Comparison of ENCODE assay signal across 7 cellular contexts in the genomic region with DNA sequence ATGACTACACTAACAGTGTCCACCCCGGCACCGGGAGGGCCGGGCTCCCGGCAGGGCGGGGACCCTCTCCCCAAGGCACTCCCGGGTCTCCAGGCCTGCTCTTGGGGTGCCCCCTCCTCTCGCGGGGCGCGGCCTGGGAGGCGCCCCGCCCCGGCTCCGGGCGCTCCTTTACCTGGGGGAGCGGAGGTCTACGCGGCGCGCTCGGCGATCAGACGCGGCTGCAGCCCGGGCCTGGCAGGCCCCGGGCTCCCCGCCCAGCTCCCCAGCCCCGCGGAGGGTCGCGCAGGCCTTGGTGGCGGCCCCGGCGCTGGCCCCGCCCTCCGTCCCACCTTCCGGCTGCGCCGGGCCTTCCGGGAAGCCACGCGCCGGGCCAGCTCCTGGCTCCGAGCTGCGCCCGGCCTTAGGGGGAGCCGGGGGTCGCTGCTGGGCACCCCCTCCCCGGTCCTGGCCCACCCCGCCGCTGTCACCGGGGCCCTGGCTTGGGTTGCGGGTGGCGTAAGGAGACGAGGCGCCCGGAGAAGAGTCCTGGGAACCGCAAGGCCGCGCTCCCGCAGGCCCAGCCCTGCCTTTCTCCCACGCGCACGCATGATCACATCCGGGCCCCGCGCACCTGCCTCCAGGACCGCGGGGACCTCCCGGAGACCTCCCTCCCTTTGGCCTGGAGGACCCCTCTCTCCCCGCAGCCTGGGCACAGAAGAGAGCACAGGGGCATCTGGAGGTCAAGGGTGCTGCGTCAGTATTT. TPM values are rescaled to one million over a fixed set of nuclear protein-coding genes. Genes with fewer than 3 reads are reported as not detected.
A peak's percentile ranks its signal among the peaks of the same experiment; 100 is the strongest.
DNase-seq lines count a peak whose midpoint lies in the region; ATAC-seq, FAIRE-seq and TF ChIP-seq lines count a peak whose summit lies in the region.

Gene C19orf12 (minus strand): TSS at position 309 of the 742 bp plus-strand sequence. CDS start 6,848 bp downstream, outside the sequence.

- no peak for FAIRE-seq in keratinocyte (lab: Jason Lieb, UNC)

- no peaks in the 10 kb centered on the region for H3K27me3 ChIP-seq in keratinocyte (ENCODE audit: control insufficient read depth, extremely low read depth, insufficient read depth, low read length)

- H3K4me1 ChIP-seq in HEK293 (ENCODE audit: control insufficient read depth, insufficient read depth, low read length) (peaks cover 16% of the 10 kb centered on the region), keratinocyte (ENCODE audit: control insufficient read depth, extremely low read depth, insufficient read depth, low read length) (peaks cover 9% of the 10 kb centered on the region)

- peak within 1 kb of the TSS; percentile 78 for H2AFZ ChIP-seq in keratinocyte (ENCODE audit: control insufficient read depth, low read length)

- peak within 1 kb of the TSS; percentile 65 for H3K4me3 ChIP-seq in HEK293 (ENCODE audit: low read depth, low read length)
- peak within 1 kb of the TSS; percentile 66 to 77 (median 71) for H3K4me3 ChIP-seq in keratinocyte (ENCODE audit: control insufficient read depth in 2 of 3, extremely low read depth in 1 of 3, insufficient read depth in 2 of 3, low read depth in 1 of 3, low read length in 3 of 3)

- no peaks in the 10 kb centered on the region for H3K9me3 ChIP-seq in HEK293 (ENCODE audit: control insufficient read depth, insufficient read depth, low read depth, low read length)
- H3K9me3 ChIP-seq in keratinocyte (ENCODE audit: control insufficient read depth, low read depth, low read length) = no peaks in the 10 kb centered on the region

- H3K36me3 ChIP-seq in HEK293 (ENCODE audit: control insufficient read depth in 2 of 2, insufficient read depth in 1 of 2, low read length in 2 of 2) (peaks cover 0 to 10% of the 10 kb centered on the region in 2 experiments; a peak in 1 of 3 replicates), keratinocyte (ENCODE audit: control insufficient read depth in 2 of 2, extremely low read depth in 1 of 2, insufficient read depth in 2 of 2, low read length in 2 of 2) (peaks cover 0 to 5% of the 10 kb centered on the region in 2 experiments)

- TF ChIP-seq CTCF in HEK293 (tag by site-specific recombination; IDR thresholded peaks at IDR 0.05) (0 out of 2 replicates have a peak, but pooled peaks have one; percentile 34), VCaP (conservative IDR thresholded peaks at IDR 0.05) (no peak), keratinocyte (optimal IDR thresholded peaks at IDR 0.05 in 1 of 3, IDR thresholded peaks at IDR 0.05 in 1 of 3, conservative IDR thresholded peaks at IDR 0.05 in 1 of 3; ENCODE audit: extremely low read depth in 1 of 3, insufficient read depth in 2 of 3, low read length in 3 of 3) (no peak)

- H3K9me1 ChIP-seq in keratinocyte (ENCODE audit: control insufficient read depth, extremely low read depth, insufficient read depth, low read length) = no peaks in the 10 kb centered on the region

- H3K4me2 ChIP-seq in keratinocyte (ENCODE audit: control insufficient read depth, extremely low read depth, insufficient read depth, low read depth, low read length) = peak within 1 kb of the TSS; percentile 55

- DNase-seq in NAMALWA (ENCODE audit: low spot score) (peak; percentile 61), caudate nucleus (lab: John Stamatoyannopoulos, UW) (peak in 49 of 61 donors; percentile 32 to 86 (median 64)), keratinocyte (ENCODE audit: low read depth, low spot score) (no peak)
- DNase-seq in stimulated activated CD4-positive, alpha-beta T cell treated with anti-CD3 and anti-CD28 coated beads, Interleukin-12 subunit alpha, Interleukin-12 subunit beta, amount 100 ng/mL, for 24 hours (ENCODE audit: low read depth in 2 of 2) = peak; percentile 51 to 58

- POLR2A ChIA-PET in HEK293 (lab: Yijun Ruan, JAX) = interaction anchor here (0.5 to 4.5 kb wide), 23 partner anchors 9 to 1921 kb away, joined by 3 to 40 read pairs (median 4); partner anchors contain the start of genes CCNE1, PLEKHF1 and POP4

- peak within 1 kb of the TSS; percentile 81 for H3K9ac ChIP-seq in keratinocyte (ENCODE audit: control insufficient read depth, extremely low read depth, insufficient read depth, low read length)

- peaks cover 4% of the 10 kb centered on the region for H3K79me2 ChIP-seq in keratinocyte (ENCODE audit: control insufficient read depth, insufficient read depth, low read length)

- CTCF ChIA-PET in HEK293 (lab: Yijun Ruan, JAX) = interaction anchor here (0.6 to 13.2 kb wide), 21 partner anchors 9 to 946 kb away, joined by 3 to 299 read pairs (median 6); partner anchors contain the start of gene POP4

- peak; percentile 78 for ATAC-seq in GM18498 (IDR thresholded peaks at IDR 0.05; ENCODE audit: unreplicated experiment)

- H3K27ac ChIP-seq in HEK293 (ENCODE audit: extremely low read depth, low read depth, low read length) = peak within 1 kb of the TSS; percentile 96
- H3K27ac ChIP-seq in VCaP = peak within 1 kb of the TSS; percentile 95
- peak within 1 kb of the TSS; percentile 92 for H3K27ac ChIP-seq in caudate nucleus (ENCODE audit: low read depth, low read length)
- peak within 1 kb of the TSS; percentile 66 for H3K27ac ChIP-seq in keratinocyte (ENCODE audit: control insufficient read depth, insufficient read depth, low read length)

- dilution Hi-C loops in keratinocyte (cut with MboI; ENCODE audit: extremely low pct_ligation_motif_present, low sequenced_read_pairs) = loop anchor here (10.0 kb wide), 1 partner anchor 110 kb away; the partner anchor contains the start of gene POP4

- no peaks in the 10 kb centered on the region for H4K20me1 ChIP-seq in keratinocyte (ENCODE audit: control insufficient read depth, extremely low read depth, insufficient read depth, low read length)

TF ChIP-seq in HEK293, 187 proteins besides CTCF, POLR2A, EP300 and RAD21 (continues in another document):
- TF ChIP-seq OSR2 (tag by site-specific recombination; IDR thresholded peaks at IDR 0.05) (peak; percentile 25; the same call in 1 of the 2 replicates), SCRT2 (tag by site-specific recombination; IDR thresholded peaks at IDR 0.05) (no peak), ZNF423 (tag by site-specific recombination; IDR thresholded peaks at IDR 0.05) (no peak), SALL2 (tag by site-specific recombination; IDR thresholded peaks at IDR 0.05; ENCODE audit: borderline replicate concordance) (0 out of 2 replicates have a peak, but pooled peaks have one; percentile 43), MEIS1 (CRISPR knock-in tag; IDR thresholded peaks at IDR 0.05; ENCODE audit: borderline replicate concordance) (peak; percentile 31; the same call in 1 of the 2 replicates), ZNF211 (tag by site-specific recombination; IDR thresholded peaks at IDR 0.05; ENCODE audit: low read depth) (no peak), ZBTB7A (tag by site-specific recombination; IDR thresholded peaks at IDR 0.05; ENCODE audit: low read depth) (peak; percentile 90), SP3 (tag by site-specific recombination; IDR thresholded peaks at IDR 0.05) (peak; percentile 79), ZSCAN16 (tag by site-specific recombination; IDR thresholded peaks at IDR 0.05) (peak; percentile 43; the same call in 1 of the 2 replicates), ZNF677 (tag by site-specific recombination; IDR thresholded peaks at IDR 0.05) (peak; percentile 11; the same call in 1 of the 2 replicates), ZNF596 (tag by site-specific recombination; IDR thresholded peaks at IDR 0.05) (peak; percentile 54), ZNF530 (tag by site-specific recombination; IDR thresholded peaks at IDR 0.05; ENCODE audit: low read depth) (no peak), ZNF561 (tag by site-specific recombination; IDR thresholded peaks at IDR 0.05; ENCODE audit: borderline replicate concordance) (peak; percentile 95), ZNF341 (tag by site-specific recombination; IDR thresholded peaks at IDR 0.05; ENCODE audit: low read depth) (no peak), ZFHX2 (tag by site-specific recombination; conservative IDR thresholded peaks at IDR 0.05) (peak; percentile 93), ZNF776 (tag by site-specific recombination; IDR thresholded peaks at IDR 0.05; ENCODE audit: borderline replicate concordance) (no peak), ZNF169 (tag by site-specific recombination; IDR thresholded peaks at IDR 0.05) (no peak), ZNF391 (tag by site-specific recombination; IDR thresholded peaks at IDR 0.05; ENCODE audit: borderline replicate concordance, low read depth) (peak; percentile 95)
- TF ChIP-seq, protein P1, sequence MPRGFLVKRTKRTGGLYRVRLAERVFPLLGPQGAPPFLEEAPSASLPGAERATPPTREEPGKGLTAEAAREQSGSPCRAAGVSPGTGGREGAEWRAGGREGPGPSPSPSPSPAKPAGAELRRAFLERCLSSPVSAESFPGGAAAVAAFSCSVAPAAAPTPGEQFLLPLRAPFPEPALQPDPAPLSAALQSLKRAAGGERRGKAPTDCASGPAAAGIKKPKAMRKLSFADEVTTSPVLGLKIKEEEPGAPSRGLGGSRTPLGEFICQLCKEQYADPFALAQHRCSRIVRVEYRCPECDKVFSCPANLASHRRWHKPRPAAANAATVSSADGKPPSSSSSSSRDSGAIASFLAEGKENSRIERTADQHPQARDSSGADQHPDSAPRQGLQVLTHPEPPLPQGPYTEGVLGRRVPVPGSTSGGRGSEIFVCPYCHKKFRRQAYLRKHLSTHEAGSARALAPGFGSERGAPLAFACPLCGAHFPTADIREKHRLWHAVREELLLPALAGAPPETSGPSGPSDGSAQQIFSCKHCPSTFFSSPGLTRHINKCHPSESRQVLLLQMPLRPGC (tag by site-specific recombination; IDR thresholded peaks at IDR 0.05) = peak; percentile 32; the same call in 1 of the 2 replicates
- TF ChIP-seq, protein P2, sequence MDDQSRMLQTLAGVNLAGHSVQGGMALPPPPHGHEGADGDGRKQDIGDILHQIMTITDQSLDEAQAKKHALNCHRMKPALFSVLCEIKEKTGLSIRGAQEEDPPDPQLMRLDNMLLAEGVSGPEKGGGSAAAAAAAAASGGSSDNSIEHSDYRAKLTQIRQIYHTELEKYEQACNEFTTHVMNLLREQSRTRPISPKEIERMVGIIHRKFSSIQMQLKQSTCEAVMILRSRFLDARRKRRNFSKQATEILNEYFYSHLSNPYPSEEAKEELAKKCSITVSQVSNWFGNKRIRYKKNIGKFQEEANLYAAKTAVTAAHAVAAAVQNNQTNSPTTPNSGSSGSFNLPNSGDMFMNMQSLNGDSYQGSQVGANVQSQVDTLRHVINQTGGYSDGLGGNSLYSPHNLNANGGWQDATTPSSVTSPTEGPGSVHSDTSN (CRISPR knock-in tag; IDR thresholded peaks at IDR 0.05) = peak; percentile 74; the same call in 1 of the 2 replicates

RNA-seq across cellular contexts. Expression of gene C19orf12, which starts in this region (rescaled TPM):
- polyA plus RNA-seq in keratinocyte = 10.9 to 14.0 TPM (median 12.3 TPM) in 3 replicates
- polyA plus RNA-seq in keratinocyte (2011; ENCODE audit: low read depth) = 2.4 TPM
- 14.3 TPM in 2 replicates for polyA plus RNA-seq in keratinocyte (2011; cell fraction: cytosol; rRNA removed)
- 11.1 and 14.6 TPM in 2 replicates for polyA plus RNA-seq in keratinocyte (2011; cell fraction: nucleus; rRNA removed)
- polyA plus RNA-seq in keratinocyte (2012; ENCODE audit: low replicate concordance) = 7.1 and 12.1 TPM in 2 replicates
- polyA minus RNA-seq in keratinocyte = 5.1 to 9.0 TPM (median 6.1 TPM) in 3 replicates
- polyA minus RNA-seq in keratinocyte (2011; cell fraction: cytosol; rRNA and poly(A)+ RNA removed) = 9.6 TPM
- polyA minus RNA-seq in keratinocyte (2011; cell fraction: nucleus; rRNA and poly(A)+ RNA removed) = 4.6 and 6.7 TPM in 2 replicates
